In genomic region chr19:40466219-40467006, GRCh38 we compare ENCODE assay signal across 8 cellular contexts. TPM values are rescaled to one million over a fixed set of nuclear protein-coding genes. Genes with fewer than 3 reads are reported as not detected.
A peak's percentile ranks its signal among the peaks of the same experiment; 100 is the strongest.
DNase-seq lines count a peak whose midpoint lies in the region; ATAC-seq, FAIRE-seq and TF ChIP-seq lines count a peak whose summit lies in the region.

TSS of gene SPTBN4 (plus strand) at chr19:40467001. CDS start at chr19:40472622, 5,621 bp downstream.

- no peak for FAIRE-seq in keratinocyte (lab: Jason Lieb, UNC)

- dilution Hi-C loops in keratinocyte (cut with MboI; ENCODE audit: extremely low pct_ligation_motif_present, low sequenced_read_pairs), result no loop called here

- H4K20me1 ChIP-seq in BLaER1, result no peaks in the 10 kb centered on the region
- no peaks in the 10 kb centered on the region for H4K20me1 ChIP-seq in keratinocyte (ENCODE audit: control insufficient read depth, extremely low read depth, insufficient read depth, low read length)

- peaks cover 5% of the 10 kb centered on the region; the same call in 1 of the 2 replicates for H3K27me3 ChIP-seq in BLaER1
- H3K27me3 ChIP-seq in Peyer's patch, result no peaks in the 10 kb centered on the region
- no peaks in the 10 kb centered on the region for H3K27me3 ChIP-seq in ascending aorta
- H3K27me3 ChIP-seq in keratinocyte (ENCODE audit: control insufficient read depth, extremely low read depth, insufficient read depth, low read length), result peaks cover 7% of the 10 kb centered on the region

- intact Hi-C loops in ascending aorta (cut with DNase I), result loop anchor here (1.0 to 10.0 kb wide), 3 partner anchors 104 to 632 kb away; partner anchors contain the start of genes DYRK1B, MIA and RAB4B

- H3K27ac ChIP-seq in BLaER1 (no peak within 1 kb of the TSS), Peyer's patch (peak within 1 kb of the TSS; percentile 25 to 96 (median 88)), ascending aorta (peak within 1 kb of the TSS in 1 of 2 donors; percentile 17), keratinocyte (ENCODE audit: control insufficient read depth, insufficient read depth, low read length) (no peak within 1 kb of the TSS)

- TF ChIP-seq POLR2A in Peyer's patch (IDR thresholded peaks at IDR 0.05), result no peak

- peak; percentile 38 for ATAC-seq in GM21723 (IDR thresholded peaks at IDR 0.05; ENCODE audit: unreplicated experiment)
- no peak for ATAC-seq in HG02759 (IDR thresholded peaks at IDR 0.05; ENCODE audit: unreplicated experiment)
- no peak for ATAC-seq in GM18519 (IDR thresholded peaks at IDR 0.05; ENCODE audit: low FRiP score, unreplicated experiment)

- H3K4me3 ChIP-seq in BLaER1, result peak within 1 kb of the TSS; percentile 76
- peak within 1 kb of the TSS; percentile 67 to 85 (median 74) for H3K4me3 ChIP-seq in Peyer's patch
- peak within 1 kb of the TSS; percentile 49 to 66 for H3K4me3 ChIP-seq in ascending aorta
- H3K4me3 ChIP-seq in keratinocyte (ENCODE audit: control insufficient read depth in 2 of 3, extremely low read depth in 1 of 3, insufficient read depth in 2 of 3, low read depth in 1 of 3, low read length in 3 of 3), result peak within 1 kb of the TSS; percentile 50 to 86 (median 82)

- H3K9me3 ChIP-seq in BLaER1 (no peaks in the 10 kb centered on the region), Peyer's patch (no peaks in the 10 kb centered on the region), ascending aorta (no peaks in the 10 kb centered on the region), keratinocyte (ENCODE audit: control insufficient read depth, low read depth, low read length) (no peaks in the 10 kb centered on the region)

- no peaks in the 10 kb centered on the region for H3K9me1 ChIP-seq in keratinocyte (ENCODE audit: control insufficient read depth, extremely low read depth, insufficient read depth, low read length)

- peak in 2 of 3 donors; percentile 29 to 54 for DNase-seq in Peyer's patch
- no peak for DNase-seq in ascending aorta (ENCODE audit: low spot score in 2 of 2)
- DNase-seq in keratinocyte (ENCODE audit: low read depth, low spot score), result no peak
- DNase-seq in stimulated activated CD4-positive, alpha-beta T cell treated with anti-CD3 and anti-CD28 coated beads, Interleukin-1b, Interleukin-23, amount 100 ng/mL, for 24 hours (ENCODE audit: low read depth in 4 of 4, low spot score in 1 of 4), result peak in 3 of 4 experiments; percentile 34 to 47 (median 46)

- peak within 1 kb of the TSS; percentile 80 for H2AFZ ChIP-seq in keratinocyte (ENCODE audit: control insufficient read depth, low read length)

- H3K79me2 ChIP-seq in keratinocyte (ENCODE audit: control insufficient read depth, insufficient read depth, low read length), result no peaks in the 10 kb centered on the region

- H3K36me3 ChIP-seq in BLaER1, result no peaks in the 10 kb centered on the region
- no peaks in the 10 kb centered on the region for H3K36me3 ChIP-seq in Peyer's patch
- peaks cover 0 to 2% of the 10 kb centered on the region in 2 donors for H3K36me3 ChIP-seq in ascending aorta
- H3K36me3 ChIP-seq in keratinocyte (ENCODE audit: control insufficient read depth in 2 of 2, extremely low read depth in 1 of 2, insufficient read depth in 2 of 2, low read length in 2 of 2), result no peaks in the 10 kb centered on the region

- H3K4me2 ChIP-seq in BLaER1 (peak within 1 kb of the TSS; percentile 93), keratinocyte (ENCODE audit: control insufficient read depth, extremely low read depth, insufficient read depth, low read depth, low read length) (peak within 1 kb of the TSS; percentile 93)

- TF ChIP-seq CTCF in Peyer's patch (IDR thresholded peaks at IDR 0.05) (no peak), ascending aorta (IDR thresholded peaks at IDR 0.05) (no peak), keratinocyte (optimal IDR thresholded peaks at IDR 0.05 in 1 of 3, IDR thresholded peaks at IDR 0.05 in 1 of 3, conservative IDR thresholded peaks at IDR 0.05 in 1 of 3; ENCODE audit: extremely low read depth in 1 of 3, insufficient read depth in 2 of 3, low read length in 3 of 3) (no peak)

- H3K4me1 ChIP-seq in BLaER1 (peaks cover 28% of the 10 kb centered on the region), Peyer's patch (peaks cover 4 to 45% (median 18%) of the 10 kb centered on the region in 4 donors), ascending aorta (peaks cover 5 to 22% of the 10 kb centered on the region in 2 donors), keratinocyte (ENCODE audit: control insufficient read depth, extremely low read depth, insufficient read depth, low read length) (peaks cover 27% of the 10 kb centered on the region)

- H3K9ac ChIP-seq in BLaER1, result peak within 1 kb of the TSS; percentile 22; the same call in 1 of the 2 replicates
- peak within 1 kb of the TSS; percentile 88 for H3K9ac ChIP-seq in keratinocyte (ENCODE audit: control insufficient read depth, extremely low read depth, insufficient read depth, low read length)

RNA-seq across cellular contexts. Expression of gene SPTBN4, which starts in this region (rescaled TPM):
- total RNA-seq in Peyer's patch, result 1 to 10 TPM in 2 of 4 donors, under 1 TPM in 2; 0.18 to 6.6 (median 2.0) TPM
- 0.43 TPM for total RNA-seq in ascending aorta
- polyA plus RNA-seq in keratinocyte, result 0.06 to 0.28 TPM (median 0.17 TPM) in 3 replicates
- not detected for polyA plus RNA-seq in keratinocyte (2011; ENCODE audit: low read depth)
- polyA plus RNA-seq in keratinocyte (2011; cell fraction: cytosol; rRNA removed), result 0.12 TPM in 1 of 2 replicates, not detected in the other
- 0.20 and 0.57 TPM in 2 replicates for polyA plus RNA-seq in keratinocyte (2011; cell fraction: nucleus; rRNA removed)
- polyA plus RNA-seq in keratinocyte (2012; ENCODE audit: low replicate concordance), result 0.22 TPM in 1 of 2 replicates, not detected in the other
- polyA minus RNA-seq in keratinocyte, result not detected in 3 replicates
- polyA minus RNA-seq in keratinocyte (2011; cell fraction: cytosol; rRNA and poly(A)+ RNA removed), result not detected
- not detected in 2 replicates for polyA minus RNA-seq in keratinocyte (2011; cell fraction: nucleus; rRNA and poly(A)+ RNA removed)

Comparison
In these comparisons a context has a peak if more than half of its experiments do, and no peak if none do; other contexts are left out.
1. H3K27ac ChIP-seq: peak in Peyer's patch (4 of 4); none in BLaER1 (single experiment) and keratinocyte (single experiment).
2. DNase-seq: peak in Peyer's patch (2 of 3) and stimulated activated CD4-positive, alpha-beta T cell treated with anti-CD3 and anti-CD28 coated beads, Interleukin-1b, Interleukin-23, amount 100 ng/mL, for 24 hours (3 of 4); none in ascending aorta (0 of 2) and keratinocyte (single experiment).
3. Peak in every context shown above with its lines, with median percentiles within 50 percentile points of each other: H3K4me3 ChIP-seq.